In genomic region chr12:10612954-10613333, GRCh38 we compare ENCODE assay signal across 8 cellular contexts. TPM values are rescaled to one million over a fixed set of nuclear protein-coding genes. Genes with fewer than 3 reads are reported as not detected.
DNase-seq lines count a peak whose midpoint lies in the region; ATAC-seq and TF ChIP-seq lines count a peak whose summit lies in the region.

No MANE protein-coding gene starts in this region.

- H3K4me1 Mint-ChIP-seq in activated naive CD4-positive, alpha-beta T cell treated with anti-CD3 and anti-CD28 coated beads for 36 hours (ENCODE audit: low read depth): peaks cover 30% of the 10 kb centered on the region
- H3K4me1 Mint-ChIP-seq in activated CD8-positive, alpha-beta T cell treated with anti-CD3 and anti-CD28 coated beads for 36 hours (ENCODE audit: low read depth): peaks cover 30% of the 10 kb centered on the region

- peaks cover 1% of the 10 kb centered on the region for H3K27me3 Mint-ChIP-seq in activated naive CD4-positive, alpha-beta T cell treated with anti-CD3 and anti-CD28 coated beads for 36 hours (ENCODE audit: low read depth)
- H3K27me3 Mint-ChIP-seq in activated CD8-positive, alpha-beta T cell treated with anti-CD3 and anti-CD28 coated beads for 36 hours: peaks cover 2% of the 10 kb centered on the region

- H3K9me3 ChIP-seq in iPS DF 6.9 (ENCODE audit: control insufficient read depth, insufficient read depth, low read length): no peaks in the 10 kb centered on the region

- intact Hi-C loops in activated naive CD4-positive, alpha-beta T cell treated with anti-CD3 and anti-CD28 coated beads for 36 hours (cut with micrococcal nuclease): loop anchor here (1.0 to 10.0 kb wide), 10 partner anchors 61 to 1159 kb away; partner anchors contain the start of genes CLEC2B, GABARAPL1, SMIM10L1 and STYK1
- intact Hi-C loops in activated CD8-positive, alpha-beta T cell treated with anti-CD3 and anti-CD28 coated beads for 36 hours (cut with micrococcal nuclease): loop anchor here (2.0 kb wide), 2 partner anchors 60 kb away; no protein-coding TSS in a partner anchor

- H3K27me3 ChIP-seq in iPS DF 6.9 (ENCODE audit: control insufficient read depth, insufficient read depth, low read length): no peaks in the 10 kb centered on the region

- H3K36me3 ChIP-seq in iPS DF 6.9 (ENCODE audit: control insufficient read depth, insufficient read depth, low read length): peaks cover 2% of the 10 kb centered on the region; the same call in 1 of the 2 replicates

- peak overlapping the region; percentile 99 for H3K4me3 Mint-ChIP-seq in activated naive CD4-positive, alpha-beta T cell treated with anti-CD3 and anti-CD28 coated beads for 36 hours
- peak overlapping the region; percentile 100 for H3K4me3 Mint-ChIP-seq in activated CD8-positive, alpha-beta T cell treated with anti-CD3 and anti-CD28 coated beads for 36 hours

- peaks cover 35% of the 10 kb centered on the region for H3K36me3 Mint-ChIP-seq in activated naive CD4-positive, alpha-beta T cell treated with anti-CD3 and anti-CD28 coated beads for 36 hours (ENCODE audit: low read depth)
- peaks cover 46% of the 10 kb centered on the region for H3K36me3 Mint-ChIP-seq in activated CD8-positive, alpha-beta T cell treated with anti-CD3 and anti-CD28 coated beads for 36 hours (ENCODE audit: low read depth)

- no peaks in the 10 kb centered on the region for H3K4me1 ChIP-seq in iPS DF 6.9 (ENCODE audit: control insufficient read depth, insufficient read depth, low read length)

- DNase-seq in activated naive CD4-positive, alpha-beta T cell treated with anti-CD3 and anti-CD28 coated beads for 36 hours: no peak
- DNase-seq in activated naive CD4-positive, alpha-beta T cell treated with Interleukin-2 at 50 U/mL for 16 hours: no peak
- no peak for DNase-seq in activated CD8-positive, alpha-beta T cell treated with anti-CD3 and anti-CD28 coated beads for 36 hours
- DNase-seq in iPS DF 6.9 (ENCODE audit: low read depth, low spot score) (no peak), GOT3 (lab: John Stamatoyannopoulos, UW) (no peak)
- no peak for DNase-seq in central memory CD4-positive, alpha-beta T cell

- H3K27ac ChIP-seq in iPS DF 6.9 (ENCODE audit: low read length): no peak overlapping the region
- H3K27ac ChIP-seq in skin epidermis: peak overlapping the region; percentile 69 to 97 (median 91)

- no CpG with 5 or more reads among the region's 6 CpGs for WGBS in iPS DF 6.9 (ENCODE audit: insufficient coverage, insufficient read length)

- H3K4me3 ChIP-seq in iPS DF 6.9 (ENCODE audit: low read length) (peak overlapping the region; percentile 56; the same call in 1 of the 2 replicates), skin epidermis (peak overlapping the region; percentile 50 to 82 (median 68))

- POLR2A ChIA-PET in activated CD8-positive, alpha-beta T cell treated with anti-CD3 and anti-CD28 coated beads for 36 hours (lab: Charles Lee): interaction anchor here (0.6 to 1.5 kb wide), 10 partner anchors 9 to 752 kb away, joined by 3 to 4 read pairs (median 3); no protein-coding TSS in a partner anchor

- H3K27ac Mint-ChIP-seq in activated naive CD4-positive, alpha-beta T cell treated with anti-CD3 and anti-CD28 coated beads for 36 hours: peak overlapping the region; percentile 99
- H3K27ac Mint-ChIP-seq in activated CD8-positive, alpha-beta T cell treated with anti-CD3 and anti-CD28 coated beads for 36 hours: peak overlapping the region; percentile 100

- ATAC-seq in HG03354 (IDR thresholded peaks at IDR 0.05; ENCODE audit: poor library complexity, severe bottlenecking, unreplicated experiment): peak; percentile 9
- ATAC-seq in activated CD8-positive, alpha-beta T cell treated with anti-CD3 and anti-CD28 coated beads for 36 hours: peak; percentile 8

- TF ChIP-seq CTCF in activated CD8-positive, alpha-beta T cell treated with anti-CD3 and anti-CD28 coated beads for 36 hours (IDR thresholded peaks at IDR 0.05): no peak

- no peaks in the 10 kb centered on the region for H3K9me3 Mint-ChIP-seq in activated naive CD4-positive, alpha-beta T cell treated with anti-CD3 and anti-CD28 coated beads for 36 hours
- no peaks in the 10 kb centered on the region for H3K9me3 Mint-ChIP-seq in activated CD8-positive, alpha-beta T cell treated with anti-CD3 and anti-CD28 coated beads for 36 hours

- CTCF ChIA-PET in activated naive CD4-positive, alpha-beta T cell treated with anti-CD3 and anti-CD28 coated beads for 36 hours (lab: Charles Lee): interaction anchor here (2.2 kb wide), 1 partner anchor 137 kb away, joined by 12 read pairs; no protein-coding TSS in a partner anchor
- CTCF ChIA-PET in activated CD8-positive, alpha-beta T cell treated with anti-CD3 and anti-CD28 coated beads for 36 hours (lab: Charles Lee): interaction anchor here (2.3 kb wide), 1 partner anchor 137 kb away, joined by 11 read pairs; no protein-coding TSS in a partner anchor

RNA-seq across cellular contexts. Expression of gene MAGOHB, which starts 0.5 kb away (rescaled TPM):
- 10 to 100 TPM; 58.8 to 61.1 TPM for total RNA-seq in activated naive CD4-positive, alpha-beta T cell treated with anti-CD3 and anti-CD28 coated beads for 36 hours
- 10 to 100 TPM; 80.4 to 85.6 TPM for total RNA-seq in activated CD8-positive, alpha-beta T cell treated with anti-CD3 and anti-CD28 coated beads for 36 hours
